8 cellular contexts compared by ENCODE assay signal in the genomic region with DNA sequence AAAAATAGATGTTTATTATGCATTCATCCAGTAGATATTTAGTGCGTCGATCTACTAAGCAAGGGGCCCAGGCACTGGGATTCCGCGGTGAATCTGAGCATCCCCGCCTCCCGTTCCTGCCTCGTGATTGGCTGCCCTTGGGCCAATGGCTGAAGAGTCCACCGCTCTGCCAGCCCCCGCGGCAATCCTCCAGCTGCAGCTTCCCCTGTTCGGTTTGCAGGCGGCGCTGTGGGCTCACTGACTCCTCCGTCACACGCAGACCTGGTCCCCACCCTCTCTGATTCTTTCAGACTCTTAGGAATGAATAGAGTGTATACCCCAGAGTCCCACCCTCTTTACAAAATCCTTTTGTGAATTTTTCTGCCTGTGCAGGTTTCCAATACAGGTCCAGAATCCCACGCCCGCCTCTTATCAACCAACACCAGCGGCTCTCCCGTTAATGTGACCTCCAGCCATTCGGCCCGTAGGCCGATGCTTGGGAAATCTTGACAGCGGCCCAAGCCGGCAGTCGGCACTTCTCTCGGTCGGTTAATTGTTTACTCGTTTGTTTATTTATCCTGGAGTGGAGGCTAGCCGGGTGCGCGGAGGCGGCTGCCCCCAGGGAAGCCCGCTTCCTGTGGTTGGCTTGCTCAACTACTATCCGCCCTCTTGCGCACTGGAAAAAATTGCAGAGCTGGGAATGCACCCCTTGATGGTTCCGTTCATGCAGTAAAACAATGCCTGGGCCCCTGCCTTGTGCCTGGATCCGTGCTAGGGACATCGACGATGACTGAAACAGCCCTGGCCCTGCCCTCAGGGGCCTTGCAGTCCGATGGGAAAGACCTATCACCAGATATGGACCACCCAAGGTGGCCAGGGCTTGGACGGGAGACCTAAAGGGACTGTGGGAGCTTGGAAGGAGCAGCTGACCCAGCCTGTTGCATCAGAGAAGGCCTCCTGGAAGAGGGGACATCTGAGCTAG. TPM values are rescaled to one million over a fixed set of nuclear protein-coding genes. Genes with fewer than 3 reads are reported as not detected.
DNase-seq lines count a peak whose midpoint lies in the region; ATAC-seq and TF ChIP-seq lines count a peak whose summit lies in the region.

No MANE protein-coding gene starts in this region.

- H3K9me3 ChIP-seq in MG63 (no peaks in the 10 kb centered on the region), SK-N-SH (no peaks in the 10 kb centered on the region), suprapubic skin (no peaks in the 10 kb centered on the region)

- H3K27me3 ChIP-seq in MG63, result no peaks in the 10 kb centered on the region
- no peaks in the 10 kb centered on the region for H3K27me3 ChIP-seq in SK-N-SH (ENCODE audit: insufficient read depth)
- H3K27me3 ChIP-seq in suprapubic skin, result no peaks in the 10 kb centered on the region

- TF ChIP-seq CTCF in SK-N-SH (IDR thresholded peaks at IDR 0.05), result peak; percentile 85
- TF ChIP-seq CTCF in omental fat pad (IDR thresholded peaks at IDR 0.05), result no peak
- peak; percentile 41 to 81 for TF ChIP-seq CTCF in suprapubic skin (IDR thresholded peaks at IDR 0.05)

- no peak overlapping the region for H2AFZ ChIP-seq in SK-N-SH (ENCODE audit: low read depth)

- POLR2A ChIA-PET in SK-N-SH (lab: Yijun Ruan, JAX), result interaction anchor here (0.7 to 0.8 kb wide), 2 partner anchors 134 to 227 kb away, joined by 3 to 4 read pairs; no protein-coding TSS in a partner anchor

- H3F3A ChIP-seq in SK-N-SH (replicated peaks; ENCODE audit: insufficient read depth), result peaks cover 14% of the 10 kb centered on the region

- TF ChIP-seq POLR2A in suprapubic skin (IDR thresholded peaks at IDR 0.05), result no peak

- CTCF ChIA-PET in SK-N-SH (lab: Yijun Ruan, JAX), result interaction anchor here (0.5 to 10.2 kb wide), 14 partner anchors 10 to 268 kb away, joined by 3 to 126 read pairs (median 4); no protein-coding TSS in a partner anchor

- H3K9me2 ChIP-seq in SK-N-SH, result no peaks in the 10 kb centered on the region

- no peak for TF ChIP-seq EP300 in SK-N-SH (IDR thresholded peaks at IDR 0.05; ENCODE audit: borderline replicate concordance in 1 of 2, low read depth in 1 of 2, low read length in 1 of 2)
- TF ChIP-seq EP300 in suprapubic skin (IDR thresholded peaks at IDR 0.05), result no peak

- peak; percentile 44 for ATAC-seq in GM21576 (IDR thresholded peaks at IDR 0.05; ENCODE audit: unreplicated experiment)
- peak; percentile 79 for ATAC-seq in omental fat pad (ENCODE audit: low FRiP score)

- peak; percentile 94 for DNase-seq in COR-L47 (lab: John Stamatoyannopoulos, UW)
- peak; percentile 99 for DNase-seq in MG63
- DNase-seq in SK-N-SH, result peak; percentile 88
- peak; percentile 93 for DNase-seq in activated naive CD4-positive, alpha-beta T cell treated with anti-CD3 and anti-CD28 coated beads, Interleukin-2, amount 50 U/mL, for 16 hours
- peak; percentile 93 for DNase-seq in germinal center (ENCODE audit: low spot score)
- DNase-seq in omental fat pad (ENCODE audit: low spot score), result peak; percentile 85
- DNase-seq in suprapubic skin (ENCODE audit: low spot score in 2 of 2), result peak; percentile 99

- H3K27ac ChIP-seq in SK-N-SH (ENCODE audit: low read depth in 2 of 2, low read length in 1 of 2) (peak overlapping the region; percentile 4 to 21; a peak in 2 of 4 replicates), suprapubic skin (peak overlapping the region; percentile 88)

- TF ChIP-seq RAD21 in SK-N-SH (IDR thresholded peaks at IDR 0.05; ENCODE audit: low read length), result peak; percentile 93

- H3K79me2 ChIP-seq in SK-N-SH (ENCODE audit: insufficient read depth), result peaks cover 4% of the 10 kb centered on the region

- WGBS in SK-N-SH (ENCODE audit: low lambda C conversion rate), result 47% methylated on average over 35 of the region's 41 CpGs
- WGBS in suprapubic skin, result 8% methylated on average over 41 of the region's 41 CpGs

- H3K36me3 ChIP-seq in MG63 (no peaks in the 10 kb centered on the region), SK-N-SH (replicated peaks in 1 of 2; ENCODE audit: control insufficient read depth in 1 of 2, insufficient read depth in 2 of 2, low read length in 1 of 2) (no peaks in the 10 kb centered on the region), suprapubic skin (no peaks in the 10 kb centered on the region)

- no peak overlapping the region for H3K9ac ChIP-seq in SK-N-SH

- H3K4me3 ChIP-seq in MG63, result peak overlapping the region; percentile 22
- peak overlapping the region in 1 of 2 experiments; percentile 31; a peak in 2 of 4 replicates for H3K4me3 ChIP-seq in SK-N-SH (ENCODE audit: low read depth in 2 of 2, low read length in 1 of 2)
- H3K4me3 ChIP-seq in suprapubic skin, result peak overlapping the region; percentile 49

- H4K20me1 ChIP-seq in SK-N-SH (ENCODE audit: insufficient read depth), result no peaks in the 10 kb centered on the region

- peak overlapping the region; percentile 38; the same call in 1 of the 2 replicates for H3K4me2 ChIP-seq in SK-N-SH

- peaks cover 0 to 5% of the 10 kb centered on the region in 2 experiments; a peak in 2 of 4 replicates for H3K4me1 ChIP-seq in SK-N-SH (ENCODE audit: control insufficient read depth in 1 of 2, insufficient read depth in 2 of 2, low read depth in 1 of 2, low read length in 1 of 2)
- peaks cover 19% of the 10 kb centered on the region for H3K4me1 ChIP-seq in suprapubic skin

TF ChIP-seq in SK-N-SH, 30 proteins besides CTCF, POLR2A, EP300 and RAD21 (continues in another document):
- TF ChIP-seq MEF2A (IDR thresholded peaks at IDR 0.05; ENCODE audit: borderline replicate concordance, low read depth) (no peak), RXRA (IDR thresholded peaks at IDR 0.05; ENCODE audit: borderline replicate concordance, low read depth) (no peak), NRF1 (IDR thresholded peaks at IDR 0.05; ENCODE audit: low read depth, low read length) (0 out of 2 replicates have a peak, but pooled peaks have one; percentile 3), RCOR1 (IDR thresholded peaks at IDR 0.05; ENCODE audit: low read length) (peak; percentile 51; the same call in 1 of the 2 replicates), GATA2 (CRISPR knock-in tag; IDR thresholded peaks at IDR 0.05) (no peak), FOXJ3 (CRISPR knock-in tag; IDR thresholded peaks at IDR 0.05) (no peak), RFX5 (IDR thresholded peaks at IDR 0.05; ENCODE audit: low read length) (peak; percentile 81), JUND (IDR thresholded peaks at IDR 0.05) (no peak)
- TF ChIP-seq, protein P1, sequence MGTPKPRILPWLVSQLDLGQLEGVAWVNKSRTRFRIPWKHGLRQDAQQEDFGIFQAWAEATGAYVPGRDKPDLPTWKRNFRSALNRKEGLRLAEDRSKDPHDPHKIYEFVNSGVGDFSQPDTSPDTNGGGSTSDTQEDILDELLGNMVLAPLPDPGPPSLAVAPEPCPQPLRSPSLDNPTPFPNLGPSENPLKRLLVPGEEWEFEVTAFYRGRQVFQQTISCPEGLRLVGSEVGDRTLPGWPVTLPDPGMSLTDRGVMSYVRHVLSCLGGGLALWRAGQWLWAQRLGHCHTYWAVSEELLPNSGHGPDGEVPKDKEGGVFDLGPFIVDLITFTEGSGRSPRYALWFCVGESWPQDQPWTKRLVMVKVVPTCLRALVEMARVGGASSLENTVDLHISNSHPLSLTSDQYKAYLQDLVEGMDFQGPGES (IDR thresholded peaks at IDR 0.05; ENCODE audit: low read depth, low read length), result no peak; the same call in 1 of the 2 replicates
- TF ChIP-seq, protein P2, sequence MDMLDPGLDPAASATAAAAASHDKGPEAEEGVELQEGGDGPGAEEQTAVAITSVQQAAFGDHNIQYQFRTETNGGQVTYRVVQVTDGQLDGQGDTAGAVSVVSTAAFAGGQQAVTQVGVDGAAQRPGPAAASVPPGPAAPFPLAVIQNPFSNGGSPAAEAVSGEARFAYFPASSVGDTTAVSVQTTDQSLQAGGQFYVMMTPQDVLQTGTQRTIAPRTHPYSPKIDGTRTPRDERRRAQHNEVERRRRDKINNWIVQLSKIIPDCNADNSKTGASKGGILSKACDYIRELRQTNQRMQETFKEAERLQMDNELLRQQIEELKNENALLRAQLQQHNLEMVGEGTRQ (IDR thresholded peaks at IDR 0.05; ENCODE audit: borderline replicate concordance, low read depth, low read length), result no peak
- TF ChIP-seq, protein P3, sequence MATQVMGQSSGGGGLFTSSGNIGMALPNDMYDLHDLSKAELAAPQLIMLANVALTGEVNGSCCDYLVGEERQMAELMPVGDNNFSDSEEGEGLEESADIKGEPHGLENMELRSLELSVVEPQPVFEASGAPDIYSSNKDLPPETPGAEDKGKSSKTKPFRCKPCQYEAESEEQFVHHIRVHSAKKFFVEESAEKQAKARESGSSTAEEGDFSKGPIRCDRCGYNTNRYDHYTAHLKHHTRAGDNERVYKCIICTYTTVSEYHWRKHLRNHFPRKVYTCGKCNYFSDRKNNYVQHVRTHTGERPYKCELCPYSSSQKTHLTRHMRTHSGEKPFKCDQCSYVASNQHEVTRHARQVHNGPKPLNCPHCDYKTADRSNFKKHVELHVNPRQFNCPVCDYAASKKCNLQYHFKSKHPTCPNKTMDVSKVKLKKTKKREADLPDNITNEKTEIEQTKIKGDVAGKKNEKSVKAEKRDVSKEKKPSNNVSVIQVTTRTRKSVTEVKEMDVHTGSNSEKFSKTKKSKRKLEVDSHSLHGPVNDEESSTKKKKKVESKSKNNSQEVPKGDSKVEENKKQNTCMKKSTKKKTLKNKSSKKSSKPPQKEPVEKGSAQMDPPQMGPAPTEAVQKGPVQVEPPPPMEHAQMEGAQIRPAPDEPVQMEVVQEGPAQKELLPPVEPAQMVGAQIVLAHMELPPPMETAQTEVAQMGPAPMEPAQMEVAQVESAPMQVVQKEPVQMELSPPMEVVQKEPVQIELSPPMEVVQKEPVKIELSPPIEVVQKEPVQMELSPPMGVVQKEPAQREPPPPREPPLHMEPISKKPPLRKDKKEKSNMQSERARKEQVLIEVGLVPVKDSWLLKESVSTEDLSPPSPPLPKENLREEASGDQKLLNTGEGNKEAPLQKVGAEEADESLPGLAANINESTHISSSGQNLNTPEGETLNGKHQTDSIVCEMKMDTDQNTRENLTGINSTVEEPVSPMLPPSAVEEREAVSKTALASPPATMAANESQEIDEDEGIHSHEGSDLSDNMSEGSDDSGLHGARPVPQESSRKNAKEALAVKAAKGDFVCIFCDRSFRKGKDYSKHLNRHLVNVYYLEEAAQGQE (IDR thresholded peaks at IDR 0.05; ENCODE audit: low read depth, low read length), result no peak

RNA-seq across cellular contexts. Expression of a gene that starts 4.5 kb away (rescaled TPM):
- total RNA-seq in MG63 (2014; rRNA removed; shearing (Covaris generic); ENCODE audit: low replicate concordance), result 7.8 and 14.7 TPM in 2 replicates
- polyA plus RNA-seq in SK-N-SH (2012; rRNA removed), result 19.7 and 25.1 TPM in 2 replicates
- 16.2 and 21.9 TPM in 2 replicates for polyA plus RNA-seq in SK-N-SH (2012; cell fraction: cytosol; rRNA removed)
- polyA plus RNA-seq in SK-N-SH (2012; cell fraction: nucleus; rRNA removed), result 21.0 and 26.2 TPM in 2 replicates
- total RNA-seq in omental fat pad (10 to 100 TPM; 30.1 to 45.2 (median 37.2) TPM), suprapubic skin (10 to 100 TPM; 33.9 to 54.2 (median 46.5) TPM)

RNA-seq across cellular contexts. Expression of a gene that starts 5.7 kb away (rescaled TPM):
- total RNA-seq in MG63 (2014; rRNA removed; shearing (Covaris generic); ENCODE audit: low replicate concordance), result 216 and 390 TPM in 2 replicates
- 380 and 565 TPM in 2 replicates for polyA plus RNA-seq in SK-N-SH (2012; rRNA removed)
- 343 and 389 TPM in 2 replicates for polyA plus RNA-seq in SK-N-SH (2012; cell fraction: cytosol; rRNA removed)
- polyA plus RNA-seq in SK-N-SH (2012; cell fraction: nucleus; rRNA removed), result 163 and 226 TPM in 2 replicates
- total RNA-seq in omental fat pad (100 to 1,000 TPM in 3 of 4 donors, 10 to 100 TPM in 1; 96.6 to 166 (median 132) TPM), suprapubic skin (10 to 100 TPM; 50.6 to 93.3 (median 75.0) TPM)

Comparison
In these comparisons a context has a peak if more than half of its experiments do, and no peak if none do; other contexts are left out.
1. CTCF ChIP-seq: peak in SK-N-SH (single experiment) and suprapubic skin (2 of 2); none in omental fat pad (0 of 3).
2. Peak in every context shown above with its lines, with median percentiles within 50 percentile points of each other: DNase-seq.